In the genomic region with DNA sequence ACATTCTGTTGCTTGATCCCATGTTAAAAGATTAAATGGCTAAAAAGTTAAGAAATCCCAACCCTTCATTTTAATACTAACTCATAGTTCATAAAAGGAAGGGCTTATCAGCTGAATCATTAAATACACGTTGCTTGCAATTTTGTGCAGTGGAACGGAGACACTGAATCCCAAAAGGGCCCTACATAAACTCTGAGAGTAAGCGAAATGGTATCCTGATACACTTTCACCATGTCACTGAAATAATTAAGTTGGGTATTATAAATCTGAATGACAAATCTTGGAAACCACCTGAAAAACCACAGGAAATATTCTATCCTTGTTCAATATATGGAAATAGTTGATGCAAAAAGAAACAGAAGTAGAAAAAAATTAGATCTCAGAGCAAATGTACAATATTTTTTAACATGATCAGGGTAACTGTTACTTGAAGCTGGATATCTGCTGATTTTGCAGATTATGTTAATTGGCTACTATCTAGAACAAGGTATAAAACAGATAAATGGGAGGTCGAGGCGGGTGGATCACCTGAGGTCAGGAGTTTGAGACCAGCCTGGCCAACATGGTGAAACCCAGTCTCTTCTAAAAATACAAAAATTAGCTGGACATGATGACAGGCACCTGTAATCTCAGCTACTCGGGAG, we compare ENCODE assay signal across 1 cellular context.
TF ChIP-seq lines count a peak whose summit lies in the region.

No MANE protein-coding gene starts in this region.

TF ChIP-seq in HepG2, 621 proteins besides CTCF, POLR2A, EP300 and RAD21:
- TF ChIP-seq MAFF (IDR thresholded peaks at IDR 0.05; ENCODE audit: low read depth, low read length) (peak; percentile 68), MAFK (conservative IDR thresholded peaks at IDR 0.05 in 1 of 2, IDR thresholded peaks at IDR 0.05 in 1 of 2; ENCODE audit: low read length in 2 of 2) (peak; percentile 63 to 80)
- TF ChIP-seq, protein P1, sequence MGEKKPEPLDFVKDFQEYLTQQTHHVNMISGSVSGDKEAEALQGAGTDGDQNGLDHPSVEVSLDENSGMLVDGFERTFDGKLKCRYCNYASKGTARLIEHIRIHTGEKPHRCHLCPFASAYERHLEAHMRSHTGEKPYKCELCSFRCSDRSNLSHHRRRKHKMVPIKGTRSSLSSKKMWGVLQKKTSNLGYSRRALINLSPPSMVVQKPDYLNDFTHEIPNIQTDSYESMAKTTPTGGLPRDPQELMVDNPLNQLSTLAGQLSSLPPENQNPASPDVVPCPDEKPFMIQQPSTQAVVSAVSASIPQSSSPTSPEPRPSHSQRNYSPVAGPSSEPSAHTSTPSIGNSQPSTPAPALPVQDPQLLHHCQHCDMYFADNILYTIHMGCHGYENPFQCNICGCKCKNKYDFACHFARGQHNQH (CRISPR knock-in tag; IDR thresholded peaks at IDR 0.05), result no peak
